9 cellular contexts compared by ENCODE assay signal in the genomic region with DNA sequence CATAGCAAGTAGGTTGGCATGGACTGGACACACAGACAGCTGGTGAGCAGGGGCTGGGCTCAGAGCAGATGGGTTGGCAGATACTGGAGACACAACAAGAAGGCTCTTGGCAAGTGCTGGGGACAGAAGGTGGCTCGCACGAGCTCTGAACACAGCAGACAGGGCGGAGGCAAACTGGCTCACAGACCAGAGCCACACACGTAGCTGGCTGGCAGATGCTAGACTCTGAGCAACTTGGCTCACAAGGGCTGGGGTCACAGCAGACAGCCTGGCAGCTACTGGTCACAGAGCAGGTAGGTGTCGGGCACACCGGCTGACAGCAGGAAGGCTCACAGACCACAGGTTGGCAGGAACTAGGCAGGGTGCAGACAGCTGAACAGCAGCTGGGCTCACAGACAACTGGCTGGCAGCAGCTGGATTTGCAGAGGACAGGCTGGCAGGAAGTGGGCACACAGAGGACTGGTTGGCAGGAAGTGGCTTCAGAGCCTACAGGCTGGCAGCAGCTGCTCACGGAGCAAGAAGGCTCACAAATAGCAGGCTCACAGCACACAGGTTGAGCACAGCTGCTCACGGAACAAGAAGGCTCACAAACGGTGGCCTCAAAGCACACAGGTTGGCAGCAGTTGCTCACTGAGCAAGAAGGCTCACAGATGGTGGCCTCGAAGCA. TPM values are rescaled to one million over a fixed set of nuclear protein-coding genes. Genes with fewer than 3 reads are reported as not detected.
DNase-seq lines count a peak whose midpoint lies in the region; ATAC-seq and TF ChIP-seq lines count a peak whose summit lies in the region.
"Had no signal": no experiment of that assay in that cellular context is flagged by ENCODE, and none has a peak within 500 bp of the region (broad histone marks: within the 10 kb centered on the region; RNA-seq: fewer than 3 reads in every experiment).

No MANE protein-coding gene starts in this region.

- H3K27me3 Mint-ChIP-seq in CD4-positive, alpha-beta T cell: no peaks in the 10 kb centered on the region
- H3K27me3 Mint-ChIP-seq in activated CD8-positive, alpha-beta T cell treated with anti-CD3 and anti-CD28 coated beads for 36 hours: no peaks in the 10 kb centered on the region

- CTCF ChIA-PET in CD4-positive, alpha-beta T cell (lab: Charles Lee): interaction anchor here (0.5 to 2.9 kb wide), 2 partner anchors 14 to 1429 kb away, joined by 3 to 23 read pairs; no protein-coding TSS in a partner anchor
- CTCF ChIA-PET in activated CD8-positive, alpha-beta T cell treated with anti-CD3 and anti-CD28 coated beads for 36 hours (lab: Charles Lee): interaction anchor here (1.1 to 3.1 kb wide), 4 partner anchors 14 to 490 kb away, joined by 3 to 22 read pairs (median 6); no protein-coding TSS in a partner anchor

- peak overlapping the region; percentile 69 for H3K27ac ChIP-seq in CD4-positive, alpha-beta T cell (ENCODE audit: low read depth, low read length)
- H3K27ac ChIP-seq: ascending aorta had no signal

- whole genome bisulfite sequencing in lower leg skin, 2 donors: 11 to 16% methylated on average over 9 to 10 of the region's 10 CpGs

- H3K4me2 ChIP-seq in Loucy (ENCODE audit: low read depth, low read length, poor library complexity, severe bottlenecking): peak overlapping the region; percentile 86

- H3K9ac ChIP-seq in Loucy (ENCODE audit: low read depth, low read length, poor library complexity, severe bottlenecking): peak overlapping the region; percentile 74

- peak; percentile 71 to 95 (median 80) for DNase-seq in CD4-positive, alpha-beta T cell
- peak; percentile 73 for DNase-seq in activated CD8-positive, alpha-beta T cell treated with anti-CD3 and anti-CD28 coated beads for 36 hours
- peak; percentile 57 for DNase-seq in glomerular visceral epithelial cell (ENCODE audit: extremely low spot score)
- DNase-seq in stimulated activated CD4-positive, alpha-beta T cell treated with anti-CD3 and anti-CD28 coated beads, Interleukin-2, amount 100 ng/mL, for 48 hours: peak; percentile 26 to 30
- no peak for DNase-seq in islet precursor cell
- DNase-seq in lower leg skin (ENCODE audit: low spot score in 2 of 2): no peak
- DNase-seq in GOT3 (lab: John Stamatoyannopoulos, UW): no peak

- no peaks in the 10 kb centered on the region for H3K9me2 ChIP-seq in Loucy (replicated peaks; ENCODE audit: low read depth, low read length)

- no peaks in the 10 kb centered on the region for H3K36me3 ChIP-seq in Loucy (ENCODE audit: insufficient read depth, low read length)
- H3K36me3 ChIP-seq: ascending aorta had no signal

- ATAC-seq in CD4-positive, alpha-beta T cell (ENCODE audit: poor library complexity): peak; percentile 82
- ATAC-seq in activated CD8-positive, alpha-beta T cell treated with anti-CD3 and anti-CD28 coated beads for 36 hours: peak; percentile 79

- H4K20me1 ChIP-seq in Loucy (ENCODE audit: insufficient read depth, low read length, poor library complexity, severe bottlenecking): no peaks in the 10 kb centered on the region

- peaks cover 69% of the 10 kb centered on the region for H3K4me1 Mint-ChIP-seq in CD4-positive, alpha-beta T cell (ENCODE audit: low read depth)
- peaks cover 47% of the 10 kb centered on the region for H3K4me1 Mint-ChIP-seq in activated CD8-positive, alpha-beta T cell treated with anti-CD3 and anti-CD28 coated beads for 36 hours (ENCODE audit: low read depth)

- peak overlapping the region; percentile 98 for H3K27ac Mint-ChIP-seq in CD4-positive, alpha-beta T cell
- H3K27ac Mint-ChIP-seq in activated CD8-positive, alpha-beta T cell treated with anti-CD3 and anti-CD28 coated beads for 36 hours: peak overlapping the region; percentile 86

- intact Hi-C loops in CD4-positive, alpha-beta T cell (cut with DNase I, micrococcal nuclease): loop anchor here in 1 of 2 experiments (1.0 to 5.0 kb wide), 4 partner anchors 14 to 401 kb away; partner anchors contain the start of gene KRTAP4-12
- intact Hi-C loops in activated CD8-positive, alpha-beta T cell treated with anti-CD3 and anti-CD28 coated beads for 36 hours (cut with micrococcal nuclease): no loop called here
- intact Hi-C loops in lower leg skin (cut with DNase I; ENCODE audit: low total_unique reads): no loop called here

- POLR2A ChIA-PET in CD4-positive, alpha-beta T cell (lab: Charles Lee): interaction anchor here (0.6 to 3.2 kb wide), 32 partner anchors 10 to 794 kb away, joined by 3 to 61 read pairs (median 4); partner anchors contain the start of genes EIF1 and KRTAP4-4
- POLR2A ChIA-PET in activated CD8-positive, alpha-beta T cell treated with anti-CD3 and anti-CD28 coated beads for 36 hours (lab: Charles Lee): interaction anchor here (0.6 to 1.1 kb wide), 2 partner anchors 10 to 33 kb away, joined by 3 read pairs; no protein-coding TSS in a partner anchor

- H3K4me3 ChIP-seq in Loucy (ENCODE audit: low read length, poor library complexity, severe bottlenecking) (peak overlapping the region; percentile 65), lower leg skin (ENCODE audit: low read depth, poor library complexity, severe bottlenecking) (no peak overlapping the region)
- H3K4me3 ChIP-seq: ascending aorta had no signal

- peak overlapping the region; percentile 81 for H3K4me3 Mint-ChIP-seq in CD4-positive, alpha-beta T cell
- H3K4me3 Mint-ChIP-seq in activated CD8-positive, alpha-beta T cell treated with anti-CD3 and anti-CD28 coated beads for 36 hours: peak overlapping the region; percentile 54

- H2AFZ ChIP-seq in Loucy (ENCODE audit: low read length): peak overlapping the region; percentile 23

- peaks cover 7% of the 10 kb centered on the region for H3K36me3 Mint-ChIP-seq in CD4-positive, alpha-beta T cell (ENCODE audit: low read depth)
- no peaks in the 10 kb centered on the region for H3K36me3 Mint-ChIP-seq in activated CD8-positive, alpha-beta T cell treated with anti-CD3 and anti-CD28 coated beads for 36 hours (ENCODE audit: low read depth)

- no peaks in the 10 kb centered on the region for H3K9me3 ChIP-seq in CD4-positive, alpha-beta T cell (ENCODE audit: control insufficient read depth, low read length)
- H3K9me3 ChIP-seq in Loucy (ENCODE audit: insufficient read depth, low read depth, low read length): no peaks in the 10 kb centered on the region
- H3K9me3 ChIP-seq: ascending aorta had no signal

- H3F3A ChIP-seq in Loucy (ENCODE audit: low read depth): peaks cover 14% of the 10 kb centered on the region

- no peaks in the 10 kb centered on the region for H3K79me2 ChIP-seq in Loucy (ENCODE audit: insufficient read depth, low read length)

- TF ChIP-seq POLR2A in lower leg skin (IDR thresholded peaks at IDR 0.05): no peak

- peaks cover 2% of the 10 kb centered on the region for H3K9me3 Mint-ChIP-seq in CD4-positive, alpha-beta T cell
- no peaks in the 10 kb centered on the region for H3K9me3 Mint-ChIP-seq in activated CD8-positive, alpha-beta T cell treated with anti-CD3 and anti-CD28 coated beads for 36 hours

- no peaks in the 10 kb centered on the region for H3K27me3 ChIP-seq in CD4-positive, alpha-beta T cell (ENCODE audit: control insufficient read depth, insufficient read depth, low read length)
- no peaks in the 10 kb centered on the region for H3K27me3 ChIP-seq in Loucy (ENCODE audit: insufficient read depth, low read length, poor library complexity, severe bottlenecking)
- H3K27me3 ChIP-seq: ascending aorta had no signal

- H3K4me1 ChIP-seq in Loucy (ENCODE audit: insufficient read depth, low read length, poor library complexity, severe bottlenecking): peaks cover 43% of the 10 kb centered on the region
- H3K4me1 ChIP-seq: ascending aorta had no signal

- TF ChIP-seq CTCF in CD4-positive, alpha-beta T cell (IDR thresholded peaks at IDR 0.05): no peak
- TF ChIP-seq CTCF in Loucy (conservative IDR thresholded peaks at IDR 0.05; ENCODE audit: low read length) (no peak), lower leg skin (IDR thresholded peaks at IDR 0.05) (no peak)
- TF ChIP-seq CTCF in activated CD8-positive, alpha-beta T cell treated with anti-CD3 and anti-CD28 coated beads for 36 hours (IDR thresholded peaks at IDR 0.05): no peak

RNA-seq across cellular contexts. Expression of gene KRTAP16-1, which starts 0.7 kb away (rescaled TPM):
- 1 to 10 TPM; 1.0 to 1.1 TPM for total RNA-seq in CD4-positive, alpha-beta T cell
- not detected for total RNA-seq in activated CD8-positive, alpha-beta T cell treated with anti-CD3 and anti-CD28 coated beads for 36 hours
- 1 to 10 TPM in 1 of 4 donors, not detected in 3; 5.9 TPM for total RNA-seq in lower leg skin
- total RNA-seq: ascending aorta had no signal

RNA-seq across cellular contexts. Expression of gene KRTAP29-1, which starts 5.7 kb away (rescaled TPM):
- total RNA-seq in CD4-positive, alpha-beta T cell: not detected
- total RNA-seq in activated CD8-positive, alpha-beta T cell treated with anti-CD3 and anti-CD28 coated beads for 36 hours: not detected
- 1 to 10 TPM in 1 of 4 donors, not detected in 3; 2.5 TPM for total RNA-seq in lower leg skin
- total RNA-seq: ascending aorta had no signal

RNA-seq across cellular contexts. Expression of gene KRTAP17-1, which starts 7.1 kb away (rescaled TPM):
- total RNA-seq in CD4-positive, alpha-beta T cell: not detected
- total RNA-seq in activated CD8-positive, alpha-beta T cell treated with anti-CD3 and anti-CD28 coated beads for 36 hours: not detected
- total RNA-seq in lower leg skin: 10 to 100 TPM in 1 of 4 donors, 1 to 10 TPM in 1, not detected in 2; 1.3 to 38.6 TPM
- total RNA-seq: ascending aorta had no signal

RNA-seq across cellular contexts. Expression of gene KRTAP9-7, which starts 32.9 kb away (rescaled TPM):
- not detected for total RNA-seq in CD4-positive, alpha-beta T cell
- total RNA-seq in activated CD8-positive, alpha-beta T cell treated with anti-CD3 and anti-CD28 coated beads for 36 hours: not detected
- total RNA-seq in lower leg skin: 10 to 100 TPM in 1 of 4 donors, under 1 TPM in 1, not detected in 2; 0.51 to 17.1 TPM
- total RNA-seq: ascending aorta had no signal

RNA-seq across cellular contexts. Expression of gene KRT33A, which starts 42.2 kb away (rescaled TPM):
- total RNA-seq in CD4-positive, alpha-beta T cell: not detected
- total RNA-seq in activated CD8-positive, alpha-beta T cell treated with anti-CD3 and anti-CD28 coated beads for 36 hours: not detected
- 10 to 100 TPM in 2 of 4 donors, under 1 TPM in 1, not detected in 1; 0.25 to 73.9 (median 11.0) TPM for total RNA-seq in lower leg skin
- total RNA-seq: ascending aorta had no signal

Comparison
In these comparisons a context has a peak if more than half of its experiments do, and no peak if none do; other contexts are left out.
1. DNase-seq: peak in CD4-positive, alpha-beta T cell (10 of 10), activated CD8-positive, alpha-beta T cell treated with anti-CD3 and anti-CD28 coated beads for 36 hours (single experiment), glomerular visceral epithelial cell (single experiment) and stimulated activated CD4-positive, alpha-beta T cell treated with anti-CD3 and anti-CD28 coated beads, Interleukin-2, amount 100 ng/mL, for 48 hours (2 of 2); none in islet precursor cell (single experiment), lower leg skin (0 of 2) and GOT3 (single experiment).